In genomic region chr1:80018348-80018747, GRCh38 we compare ENCODE assay signal across 30 cellular contexts.
"Had no signal": no experiment of that assay in that cellular context is flagged by ENCODE, and none has a peak within 500 bp of the region (broad histone marks: within the 10 kb centered on the region; RNA-seq: fewer than 3 reads in every experiment).

No MANE protein-coding gene starts in this region.

- ATAC-seq: activated CD4-positive, alpha-beta T cell treated with anti-CD3 and anti-CD28 coated beads for 36 hours; activated CD8-positive, alpha-beta memory T cell treated with anti-CD3 and anti-CD28 coated beads, Interleukin-2, amount 10 ng/mL, durations not matched to agents 7 days and 5 days; activated CD8-positive, alpha-beta T cell treated with anti-CD3 and anti-CD28 coated beads, Interleukin-2, amount 10 ng/mL, durations not matched to agents 7 days and 5 days; activated naive CD8-positive, alpha-beta T cell treated with anti-CD3 and anti-CD28 coated beads, Interleukin-2, amount 50 U/mL, for 24 hours; body of pancreas; effector memory CD8-positive, alpha-beta T cell; gastroesophageal sphincter; T-helper 17 cell had no signal

- H3K4me1 ChIP-seq: adrenal gland, body of pancreas, esophagus muscularis mucosa, gastroesophageal sphincter had no signal

- H3K9me3 ChIP-seq: adrenal gland, body of pancreas, esophagus muscularis mucosa, gastroesophageal sphincter had no signal

- H3K27me3 ChIP-seq: adrenal gland, body of pancreas, esophagus muscularis mucosa, gastroesophageal sphincter had no signal

- H3K4me3 ChIP-seq: adrenal gland, body of pancreas, esophagus muscularis mucosa, gastroesophageal sphincter had no signal

- H3K36me3 ChIP-seq: adrenal gland, esophagus muscularis mucosa, gastroesophageal sphincter had no signal

- H3K27ac ChIP-seq: adrenal gland, body of pancreas, esophagus muscularis mucosa, gastroesophageal sphincter had no signal

- DNase-seq: activated CD4-positive, alpha-beta memory T cell treated with anti-CD3 and anti-CD28 coated beads for 36 hours; activated CD4-positive, alpha-beta T cell treated with anti-CD3 and anti-CD28 coated beads for 36 hours; activated CD4-positive, alpha-beta T cell treated with anti-CD3 and anti-CD28 coated beads, Interleukin-2, amount 10 ng/mL, durations not matched to agents 24 days and 14 days; activated CD4-positive, CD25-positive, alpha-beta regulatory T cell; activated CD4-positive, CD25-positive, alpha-beta regulatory T cell treated with anti-CD3 and anti-CD28 coated beads, Interleukin-2, amount 50 U/mL, for 72 hours; activated CD8-positive, alpha-beta memory T cell treated with anti-CD3 and anti-CD28 coated beads, Interleukin-2, amount 10 ng/mL, durations not matched to agents 7 days and 5 days; activated CD8-positive, alpha-beta memory T cell treated with anti-CD3 and anti-CD28 coated beads, Interleukin-2, amount 50 U/mL, for 4 hours; activated CD8-positive, alpha-beta T cell treated with anti-CD3 and anti-CD28 coated beads, Interleukin-2, amount 10 ng/mL, durations not matched to agents 7 days and 5 days; activated effector memory CD4-positive, alpha-beta T cell treated with anti-CD3 and anti-CD28 coated beads, Interleukin-2, amount 50 U/mL, for 16 hours; activated naive CD4-positive, alpha-beta T cell treated with anti-CD3 and anti-CD28 coated beads for 36 hours; activated naive CD8-positive, alpha-beta T cell treated with anti-CD3 and anti-CD28 coated beads for 36 hours; activated naive CD8-positive, alpha-beta T cell treated with anti-CD3 and anti-CD28 coated beads, Interleukin-2, amount 50 U/mL, for 24 hours; activated T-cell treated with anti-CD3 and anti-CD28 coated beads, Interleukin-2, amount 50 U/mL, for 1 hour; activated T-cell treated with anti-CD3 and anti-CD28 coated beads, Interleukin-2, amount 50 U/mL, for 48 hours; adrenal gland; amygdala; aorta; body of pancreas; caudate nucleus; cortex of kidney; dermis blood vessel endothelial cell; effector CD4-positive, alpha-beta T cell; effector memory CD8-positive, alpha-beta T cell; erythroblast; foreskin melanocyte; T-helper 1 cell; T-helper 17 cell; T1000 had no signal
